In the genomic region with DNA sequence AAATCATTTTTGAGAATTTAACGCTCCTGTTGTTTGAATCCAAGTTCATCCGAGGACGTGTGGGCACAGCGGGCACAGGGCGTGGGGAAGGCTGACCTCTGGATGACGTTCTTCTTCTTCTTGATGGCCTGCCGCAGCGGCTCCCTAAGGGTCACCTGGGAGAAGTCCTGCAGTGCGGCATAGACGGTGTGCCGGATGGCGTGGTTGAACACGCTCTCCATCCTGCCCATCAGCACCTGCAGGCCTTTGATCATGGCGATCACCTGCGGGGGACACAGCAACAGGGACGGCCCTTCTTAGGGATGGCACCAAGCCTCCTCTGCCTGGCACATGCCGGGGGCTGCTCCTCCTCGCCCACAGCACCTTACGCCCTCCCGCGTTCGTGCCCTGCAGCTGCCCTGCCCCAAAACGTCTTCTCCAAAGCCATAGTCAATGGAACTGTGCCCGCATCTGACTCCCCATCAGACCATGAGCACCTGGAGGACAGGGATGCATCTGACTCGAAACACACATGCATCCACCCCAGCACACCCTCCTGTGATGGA, we compare ENCODE assay signal across 30 cellular contexts.
"Had no signal": no experiment of that assay in that cellular context is flagged by ENCODE, and none has a peak within 500 bp of the region (broad histone marks: within the 10 kb centered on the region; RNA-seq: fewer than 3 reads in every experiment).

No MANE protein-coding gene starts in this region.

- H3K27ac Mint-ChIP-seq: activated CD4-positive, alpha-beta memory T cell treated with anti-CD3 and anti-CD28 coated beads for 36 hours; activated CD4-positive, alpha-beta T cell treated with anti-CD3 and anti-CD28 coated beads for 36 hours; activated CD4-positive, alpha-beta T cell treated with anti-CD3 and anti-CD28 coated beads, Interleukin-2, amount 10 ng/mL, durations not matched to agents 7 days and 5 days; activated naive CD4-positive, alpha-beta T cell treated with anti-CD3 and anti-CD28 coated beads, Interleukin-2, amount 10 ng/mL, durations not matched to agents 7 days and 5 days; activated naive CD8-positive, alpha-beta T cell; activated naive CD8-positive, alpha-beta T cell treated with anti-CD3 and anti-CD28 coated beads, Interleukin-2, amount 50 U/mL, for 24 hours had no signal

- DNase-seq: activated CD4-positive, alpha-beta memory T cell treated with anti-CD3 and anti-CD28 coated beads for 36 hours; activated CD4-positive, alpha-beta T cell treated with anti-CD3 and anti-CD28 coated beads for 36 hours; activated CD4-positive, alpha-beta T cell treated with anti-CD3 and anti-CD28 coated beads, Interleukin-2, amount 10 ng/mL, durations not matched to agents 7 days and 5 days; activated CD8-positive, alpha-beta memory T cell treated with anti-CD3 and anti-CD28 coated beads, Interleukin-2, amount 50 U/mL, for 48 hours; activated effector memory CD4-positive, alpha-beta T cell treated with Interleukin-2 at 50 U/mL for 16 hours; activated naive CD4-positive, alpha-beta T cell treated with anti-CD3 and anti-CD28 coated beads, Interleukin-2, amount 10 ng/mL, durations not matched to agents 7 days and 5 days; activated naive CD8-positive, alpha-beta T cell treated with anti-CD3 and anti-CD28 coated beads, Interleukin-2, amount 50 U/mL, for 24 hours; activated T-cell treated with anti-CD3 and anti-CD28 coated beads, Interleukin-2, amount 50 U/mL, for 48 hours; anterior cingulate cortex; caudate nucleus; Kasumi-1; KG1; NCI-H1048; NCI-H1105 treated with DMSO at 0.1 percent for 48 hours; NCI-H1436; NCI-H1694; NCI-H1930; NCI-H2081 treated with DMSO at 0.1 percent for 48 hours; NCI-H345; NCI-H524 treated with DMSO at 0.1 percent for 48 hours; SHP77 treated with DMSO at 0.1 percent for 48 hours; T-helper 1 cell; T-helper 2 cell; T-helper 9 cell had no signal

- H3K27me3 ChIP-seq: MG63, SJSA1 had no signal

- H3K9me3 Mint-ChIP-seq: activated CD4-positive, alpha-beta memory T cell treated with anti-CD3 and anti-CD28 coated beads for 36 hours; activated CD4-positive, alpha-beta T cell treated with anti-CD3 and anti-CD28 coated beads, Interleukin-2, amount 10 ng/mL, durations not matched to agents 7 days and 5 days; activated naive CD4-positive, alpha-beta T cell treated with anti-CD3 and anti-CD28 coated beads, Interleukin-2, amount 10 ng/mL, durations not matched to agents 7 days and 5 days; activated naive CD8-positive, alpha-beta T cell treated with anti-CD3 and anti-CD28 coated beads, Interleukin-2, amount 50 U/mL, for 24 hours; brain had no signal

- H3K9me3 ChIP-seq: MG63, SJSA1 had no signal

- H3K4me1 Mint-ChIP-seq: activated CD4-positive, alpha-beta T cell treated with anti-CD3 and anti-CD28 coated beads for 36 hours; activated CD4-positive, alpha-beta T cell treated with anti-CD3 and anti-CD28 coated beads, Interleukin-2, amount 10 ng/mL, durations not matched to agents 7 days and 5 days; activated naive CD4-positive, alpha-beta T cell treated with anti-CD3 and anti-CD28 coated beads, Interleukin-2, amount 10 ng/mL, durations not matched to agents 7 days and 5 days; activated naive CD8-positive, alpha-beta T cell treated with anti-CD3 and anti-CD28 coated beads, Interleukin-2, amount 50 U/mL, for 24 hours; brain had no signal

- H3K36me3 Mint-ChIP-seq: activated naive CD4-positive, alpha-beta T cell treated with anti-CD3 and anti-CD28 coated beads, Interleukin-2, amount 10 ng/mL, durations not matched to agents 7 days and 5 days; activated naive CD8-positive, alpha-beta T cell had no signal

- H3K4me3 Mint-ChIP-seq: activated CD4-positive, alpha-beta memory T cell treated with anti-CD3 and anti-CD28 coated beads for 36 hours; activated CD4-positive, alpha-beta T cell treated with anti-CD3 and anti-CD28 coated beads for 36 hours; activated CD4-positive, alpha-beta T cell treated with anti-CD3 and anti-CD28 coated beads, Interleukin-2, amount 10 ng/mL, durations not matched to agents 7 days and 5 days; activated naive CD4-positive, alpha-beta T cell treated with anti-CD3 and anti-CD28 coated beads, Interleukin-2, amount 10 ng/mL, durations not matched to agents 7 days and 5 days; activated naive CD8-positive, alpha-beta T cell; activated naive CD8-positive, alpha-beta T cell treated with anti-CD3 and anti-CD28 coated beads, Interleukin-2, amount 50 U/mL, for 24 hours; brain had no signal

- H3K27ac ChIP-seq: SJSA1 had no signal

- H3K27me3 Mint-ChIP-seq: activated CD4-positive, alpha-beta memory T cell treated with anti-CD3 and anti-CD28 coated beads for 36 hours; activated CD4-positive, alpha-beta T cell treated with anti-CD3 and anti-CD28 coated beads for 36 hours; activated CD4-positive, alpha-beta T cell treated with anti-CD3 and anti-CD28 coated beads, Interleukin-2, amount 10 ng/mL, durations not matched to agents 7 days and 5 days; activated naive CD4-positive, alpha-beta T cell treated with anti-CD3 and anti-CD28 coated beads, Interleukin-2, amount 10 ng/mL, durations not matched to agents 7 days and 5 days; activated naive CD8-positive, alpha-beta T cell; activated naive CD8-positive, alpha-beta T cell treated with anti-CD3 and anti-CD28 coated beads, Interleukin-2, amount 50 U/mL, for 24 hours; brain had no signal

- FAIRE-seq: bronchial epithelial cell had no signal

- H3K4me3 ChIP-seq: MG63, SJSA1 had no signal

- ATAC-seq: activated CD4-positive, alpha-beta T cell treated with anti-CD3 and anti-CD28 coated beads for 36 hours; activated CD4-positive, CD25-positive, alpha-beta regulatory T cell treated with anti-CD3 and anti-CD28 coated beads, Interleukin-2, amount 50 U/mL, for 24 hours had no signal
